Comparison of ENCODE assay signal across 14 cellular contexts in the genomic region with DNA sequence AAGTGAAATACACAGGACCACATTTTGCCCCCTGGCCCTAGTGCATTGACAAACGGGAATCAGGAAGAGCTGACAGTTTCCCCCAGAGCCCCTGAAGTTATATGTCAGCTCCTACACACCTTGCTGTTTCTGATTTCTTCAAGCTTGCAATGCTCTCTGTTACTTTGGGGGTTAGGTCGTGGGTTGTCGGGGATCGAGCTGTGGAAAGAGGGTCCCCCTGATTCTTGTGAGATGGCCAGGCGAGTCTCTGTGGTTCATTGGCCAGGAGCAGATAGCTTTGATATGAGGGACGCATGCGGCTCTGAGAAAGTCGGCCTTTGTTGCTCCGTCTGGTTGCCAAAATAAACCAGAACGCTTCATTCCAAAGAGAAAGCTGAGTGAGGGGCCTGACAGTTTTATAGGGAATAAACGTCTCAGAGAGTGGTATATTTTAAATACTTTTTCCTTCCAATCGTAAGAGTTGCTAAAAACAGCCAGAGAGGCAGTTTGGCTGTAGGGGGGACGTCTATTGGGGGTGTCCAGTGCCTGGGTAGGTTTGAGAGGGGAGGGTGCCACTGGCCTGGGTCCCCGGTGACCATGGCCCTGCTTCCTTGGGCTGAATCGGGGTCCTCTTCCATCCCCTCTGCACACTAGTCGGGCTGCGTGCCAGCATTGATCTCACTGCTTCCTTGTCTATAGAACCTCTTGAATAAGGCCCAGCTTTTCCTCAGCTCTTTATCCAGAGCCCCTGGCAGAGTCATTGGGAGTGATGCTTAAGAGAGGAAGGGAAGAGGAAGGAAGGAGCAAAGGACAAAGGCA. TPM values are rescaled to one million over a fixed set of nuclear protein-coding genes. Genes with fewer than 3 reads are reported as not detected.
DNase-seq lines count a peak whose midpoint lies in the region; ATAC-seq and TF ChIP-seq lines count a peak whose summit lies in the region.
"Had no signal": no experiment of that assay in that cellular context is flagged by ENCODE, and none has a peak within 500 bp of the region (broad histone marks: within the 10 kb centered on the region; RNA-seq: fewer than 3 reads in every experiment).

No MANE protein-coding gene starts in this region.

- H3K4me1 Mint-ChIP-seq in activated T-helper 2 cell treated with anti-CD3 and anti-CD28 coated beads, Interferon-gamma antibody, Interleukin-2, Interleukin-4, amounts not matched to agents 10 μg/mL and 5 μg/mL and 100 μg/mL, durations not matched to agents 14 hours and 24 hours and 36 hours (ENCODE audit: low read depth), result peaks cover 65% of the 10 kb centered on the region
- peaks cover 21% of the 10 kb centered on the region for H3K4me1 Mint-ChIP-seq in mesothelial cell of epicardium

- H3K4me3 ChIP-seq in right cardiac atrium (ENCODE audit: low read length) (no peak overlapping the region), heart right ventricle (no peak overlapping the region), vagina (no peak overlapping the region)

- peak overlapping the region; percentile 91 for H3K27ac Mint-ChIP-seq in activated T-helper 2 cell treated with anti-CD3 and anti-CD28 coated beads, Interferon-gamma antibody, Interleukin-2, Interleukin-4, amounts not matched to agents 10 μg/mL and 5 μg/mL and 100 μg/mL, durations not matched to agents 14 hours and 24 hours and 36 hours
- peak overlapping the region; percentile 67 for H3K27ac Mint-ChIP-seq in mesothelial cell of epicardium

- intact Hi-C loops in right cardiac atrium (cut with DNase I), result no loop called here
- intact Hi-C loops in heart right ventricle (cut with DNase I), result no loop called here
- intact Hi-C loops in activated T-helper 2 cell treated with anti-CD3 and anti-CD28 coated beads, Interferon-gamma antibody, Interleukin-2, Interleukin-4, amounts not matched to agents 10 μg/mL and 5 μg/mL and 100 μg/mL, durations not matched to agents 14 hours and 24 hours and 36 hours (cut with micrococcal nuclease), result no loop called here
- intact Hi-C loops in vagina (cut with DNase I), result loop anchor here (1.0 kb wide), 1 partner anchor 30 kb away; no protein-coding TSS in a partner anchor

- peaks cover 19% of the 10 kb centered on the region for H3K4me1 ChIP-seq in right cardiac atrium (ENCODE audit: control insufficient read depth, insufficient read depth, low read length)
- peaks cover 26 to 93% (median 65%) of the 10 kb centered on the region in 9 donors for H3K4me1 ChIP-seq in heart right ventricle
- H3K4me1 ChIP-seq in vagina, result peaks cover 51% of the 10 kb centered on the region
- H3K4me1 ChIP-seq: BE2C had no signal

- H3K27me3 ChIP-seq in right cardiac atrium (ENCODE audit: control insufficient read depth, insufficient read depth) (no peaks in the 10 kb centered on the region), heart right ventricle (no peaks in the 10 kb centered on the region), vagina (no peaks in the 10 kb centered on the region)

- no peaks in the 10 kb centered on the region for H3K9me3 Mint-ChIP-seq in activated T-helper 2 cell treated with anti-CD3 and anti-CD28 coated beads, Interferon-gamma antibody, Interleukin-2, Interleukin-4, amounts not matched to agents 10 μg/mL and 5 μg/mL and 100 μg/mL, durations not matched to agents 14 hours and 24 hours and 36 hours
- no peaks in the 10 kb centered on the region for H3K9me3 Mint-ChIP-seq in mesothelial cell of epicardium

- DNase-seq in right cardiac atrium (no peak), heart right ventricle (no peak), mesothelial cell of epicardium (ENCODE audit: low spot score in 2 of 2, unreplicated experiment in 2 of 2) (no peak), vagina (ENCODE audit: extremely low spot score in 2 of 2) (no peak), NCI-H1694 (lab: John Stamatoyannopoulos, UW) (no peak), NAMALWA (ENCODE audit: low spot score) (no peak)
- no peak for DNase-seq in activated T-helper 2 cell treated with anti-CD3 and anti-CD28 coated beads, Interferon-gamma antibody, Interleukin-2, Interleukin-4, amounts not matched to agents 10 μg/mL and 5 μg/mL and 100 μg/mL, durations not matched to agents 14 hours and 24 hours and 36 hours (ENCODE audit: low spot score)
- DNase-seq: BE2C; cortex of kidney; Karpas-422; NCI-H2081; stimulated activated CD4-positive, alpha-beta T cell treated with anti-CD3 and anti-CD28 coated beads, Interleukin-4, amount 100 ng/mL, for 4 hours; WERI-Rb-1 had no signal

- H3K27me3 Mint-ChIP-seq in activated T-helper 2 cell treated with anti-CD3 and anti-CD28 coated beads, Interferon-gamma antibody, Interleukin-2, Interleukin-4, amounts not matched to agents 10 μg/mL and 5 μg/mL and 100 μg/mL, durations not matched to agents 14 hours and 24 hours and 36 hours (ENCODE audit: low read depth), result no peaks in the 10 kb centered on the region
- H3K27me3 Mint-ChIP-seq in mesothelial cell of epicardium (ENCODE audit: low read depth), result no peaks in the 10 kb centered on the region

- no peaks in the 10 kb centered on the region for H3K9me3 ChIP-seq in right cardiac atrium (ENCODE audit: control insufficient read depth, low read length)
- no peaks in the 10 kb centered on the region for H3K9me3 ChIP-seq in heart right ventricle
- no peaks in the 10 kb centered on the region for H3K9me3 ChIP-seq in vagina
- H3K9me3 ChIP-seq: BE2C had no signal

- H3K27ac ChIP-seq in right cardiac atrium (ENCODE audit: low read length) (peak overlapping the region; percentile 16), heart right ventricle (peak overlapping the region in 5 of 10 donors; percentile 2 to 49 (median 29)), vagina (peak overlapping the region; percentile 10)

- no peak overlapping the region for H3K4me3 Mint-ChIP-seq in activated T-helper 2 cell treated with anti-CD3 and anti-CD28 coated beads, Interferon-gamma antibody, Interleukin-2, Interleukin-4, amounts not matched to agents 10 μg/mL and 5 μg/mL and 100 μg/mL, durations not matched to agents 14 hours and 24 hours and 36 hours (ENCODE audit: low read depth)
- no peak overlapping the region for H3K4me3 Mint-ChIP-seq in mesothelial cell of epicardium

- no peak for TF ChIP-seq POLR2A in vagina (IDR thresholded peaks at IDR 0.05)

- no peak for TF ChIP-seq CTCF in heart right ventricle (IDR thresholded peaks at IDR 0.05)
- TF ChIP-seq CTCF in mesothelial cell of epicardium (IDR thresholded peaks at IDR 0.05; ENCODE audit: unreplicated experiment), result no peak
- TF ChIP-seq CTCF in vagina (IDR thresholded peaks at IDR 0.05), result no peak

- H3K36me3 ChIP-seq in heart right ventricle (peaks cover 0 to 94% (median 20%) of the 10 kb centered on the region in 9 donors), vagina (peaks cover 0 to 15% of the 10 kb centered on the region in 2 donors)
- H3K36me3 ChIP-seq: BE2C, WERI-Rb-1 had no signal

- 38% methylated on average over 17 of the region's 17 CpGs for WGBS in right cardiac atrium
- WGBS in heart right ventricle, 2 donors, result 37 to 42% methylated on average over 17 of the region's 17 CpGs

- no peak for ATAC-seq in right cardiac atrium
- no peak for ATAC-seq in heart right ventricle
- ATAC-seq in HG02973 (IDR thresholded peaks at IDR 0.05; ENCODE audit: unreplicated experiment), result no peak

- H3K36me3 Mint-ChIP-seq in activated T-helper 2 cell treated with anti-CD3 and anti-CD28 coated beads, Interferon-gamma antibody, Interleukin-2, Interleukin-4, amounts not matched to agents 10 μg/mL and 5 μg/mL and 100 μg/mL, durations not matched to agents 14 hours and 24 hours and 36 hours (ENCODE audit: low read depth), result peaks cover 96% of the 10 kb centered on the region
- peaks cover 47% of the 10 kb centered on the region for H3K36me3 Mint-ChIP-seq in mesothelial cell of epicardium

RNA-seq across cellular contexts. Expression of gene CCND2, which starts 18.9 kb away (rescaled TPM):
- total RNA-seq in right cardiac atrium (100 to 1,000 TPM; 200 to 255 (median 218) TPM), heart right ventricle (100 to 1,000 TPM; 176 to 515 (median 381) TPM), mesothelial cell of epicardium (393 to 412 TPM (median 404 TPM) in 3 replicates), vagina (57.5 TPM)
- polyA plus RNA-seq in right cardiac atrium (44.3 TPM), heart right ventricle (10 to 100 TPM; 27.5 to 28.4 TPM)
- 557 and 561 TPM in 2 replicates for total RNA-seq in activated T-helper 2 cell treated with anti-CD3 and anti-CD28 coated beads, Interferon-gamma antibody, Interleukin-2, Interleukin-4, amounts not matched to agents 10 μg/mL and 5 μg/mL and 100 μg/mL, durations not matched to agents 14 hours and 24 hours and 36 hours

RNA-seq across cellular contexts. Expression of gene TIGAR, which starts 28.5 kb away (rescaled TPM):
- 10 to 100 TPM in 2 of 4 donors, 1 to 10 TPM in 2; 8.6 to 14.5 (median 11.1) TPM for total RNA-seq in right cardiac atrium
- polyA plus RNA-seq in right cardiac atrium, result 4.9 TPM
- total RNA-seq in heart right ventricle, result 10 to 100 TPM; 10.9 to 15.5 (median 13.7) TPM
- polyA plus RNA-seq in heart right ventricle, result 1 to 10 TPM; 3.7 to 5.4 TPM
- total RNA-seq in activated T-helper 2 cell treated with anti-CD3 and anti-CD28 coated beads, Interferon-gamma antibody, Interleukin-2, Interleukin-4, amounts not matched to agents 10 μg/mL and 5 μg/mL and 100 μg/mL, durations not matched to agents 14 hours and 24 hours and 36 hours, result 8.7 and 9.5 TPM in 2 replicates
- total RNA-seq in mesothelial cell of epicardium, result 16.7 to 22.1 TPM (median 21.0 TPM) in 3 replicates
- total RNA-seq in vagina, result 0.98 TPM
